Comparison of ENCODE assay signal across 31 cellular contexts in the genomic region with DNA sequence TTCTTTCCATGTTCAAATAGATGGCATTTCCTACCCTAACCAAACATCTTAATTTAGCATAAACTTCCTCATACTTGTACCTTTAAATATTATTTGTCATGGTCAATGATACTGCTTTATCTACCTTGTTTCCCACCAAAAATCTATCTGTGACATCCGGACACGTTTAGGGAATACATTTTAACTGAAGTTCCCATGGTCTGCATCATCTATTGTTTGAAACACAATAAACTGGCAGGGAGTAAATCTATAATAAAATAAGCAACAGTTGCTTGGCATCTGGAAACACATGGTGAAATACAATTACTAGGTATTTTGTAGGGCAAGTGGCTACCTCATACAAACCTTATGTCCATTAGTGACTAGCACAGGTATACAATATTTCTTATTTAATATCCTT.
"Had no signal": no experiment of that assay in that cellular context is flagged by ENCODE, and none has a peak within 500 bp of the region (broad histone marks: within the 10 kb centered on the region; RNA-seq: fewer than 3 reads in every experiment).

No MANE protein-coding gene starts in this region.

- H3K4me2 ChIP-seq: neural progenitor cell had no signal

- H3K9me3 ChIP-seq: lower lobe of right lung, neutrophil, ovary, uterus had no signal

- FAIRE-seq: keratinocyte had no signal

- H3K4me1 ChIP-seq: lower lobe of right lung, neural progenitor cell, tibial nerve, uterus had no signal

- H3K4me1 Mint-ChIP-seq: mesothelial cell of epicardium; naive B cell; natural killer cell; nephron progenitor cell; stimulated activated effector memory CD8-positive, alpha-beta T cell treated with anti-CD3 and anti-CD28 coated beads, Interleukin-12 subunit alpha, Interleukin-12 subunit beta, amount 100 ng/mL, for 72 hours had no signal

- H3K27ac ChIP-seq: lower lobe of right lung, neural progenitor cell, neutrophil, ovary, skin epidermis, tibial nerve, uterus had no signal

- H3K4me3 Mint-ChIP-seq: mesothelial cell of epicardium; naive B cell; natural killer cell; nephron progenitor cell; neural progenitor cell; stimulated activated effector memory CD8-positive, alpha-beta T cell treated with anti-CD3 and anti-CD28 coated beads, Interleukin-12 subunit alpha, Interleukin-12 subunit beta, amount 100 ng/mL, for 72 hours; stimulated activated naive CD8-positive, alpha-beta T cell treated with anti-CD3 and anti-CD28 coated beads, Interleukin-15, Interleukin-2, amounts not matched to agents 100 ng/mL and 50 ng/mL, for 24 hours; type B pancreatic cell had no signal

- DNase-seq: hippocampal formation; kidney glomerular epithelial cell; left cardiac atrium; lower lobe of right lung; mesendoderm; naive B cell; natural killer cell; nephron progenitor cell; occipital lobe; ovary; retina; right cardiac atrium; stimulated activated CD4-positive, alpha-beta T cell treated with anti-CD3 and anti-CD28 coated beads, Interleukin-12 subunit alpha, Interleukin-12 subunit beta, amount 100 ng/mL, for 4 hours; stimulated activated CD4-positive, alpha-beta T cell treated with anti-CD3 and anti-CD28 coated beads, Interleukin-15, amount 100 ng/mL, for 24 hours; stimulated activated CD4-positive, alpha-beta T cell treated with anti-CD3 and anti-CD28 coated beads, Interleukin-2, amount 100 ng/mL, for 24 hours; stimulated activated CD4-positive, alpha-beta T cell treated with anti-CD3 and anti-CD28 coated beads, Interleukin-4, amount 100 ng/mL, for 1 hour; stimulated activated naive CD4-positive, alpha-beta T cell; substantia nigra; uterus had no signal

- H3K36me3 ChIP-seq: lower lobe of right lung, neural progenitor cell, neutrophil, ovary, tibial nerve, uterus had no signal

- H3K9ac ChIP-seq: neural progenitor cell had no signal

- H3K4me3 ChIP-seq: lower lobe of right lung, neural progenitor cell, ovary, skin epidermis, tibial nerve, uterus had no signal

- H3K36me3 Mint-ChIP-seq: mesothelial cell of epicardium; naive B cell; natural killer cell; neural progenitor cell; stimulated activated effector memory CD8-positive, alpha-beta T cell treated with anti-CD3 and anti-CD28 coated beads, Interleukin-12 subunit alpha, Interleukin-12 subunit beta, amount 100 ng/mL, for 72 hours; type B pancreatic cell had no signal

- H3K27me3 Mint-ChIP-seq: naive B cell; progenitor cell of endocrine pancreas; stimulated activated naive CD8-positive, alpha-beta T cell treated with anti-CD3 and anti-CD28 coated beads, Interleukin-15, Interleukin-2, amounts not matched to agents 100 ng/mL and 50 ng/mL, for 24 hours; type B pancreatic cell had no signal

- H3K27ac Mint-ChIP-seq: mesothelial cell of epicardium; naive B cell; natural killer cell; nephron progenitor cell; neural progenitor cell; progenitor cell of endocrine pancreas; stimulated activated effector memory CD8-positive, alpha-beta T cell treated with anti-CD3 and anti-CD28 coated beads, Interleukin-12 subunit alpha, Interleukin-12 subunit beta, amount 100 ng/mL, for 72 hours; stimulated activated naive CD8-positive, alpha-beta T cell treated with anti-CD3 and anti-CD28 coated beads, Interleukin-15, Interleukin-2, amounts not matched to agents 100 ng/mL and 50 ng/mL, for 24 hours; type B pancreatic cell had no signal

- H2AFZ ChIP-seq: neural progenitor cell had no signal

- ATAC-seq: left cardiac atrium; left lobe of liver; lower lobe of right lung; natural killer cell; right cardiac atrium; sciatic nerve; stimulated activated effector memory CD8-positive, alpha-beta T cell treated with anti-CD3 and anti-CD28 coated beads, Interleukin-12 subunit alpha, Interleukin-12 subunit beta, amount 100 ng/mL, for 72 hours had no signal

- H3K27me3 ChIP-seq: neural progenitor cell, neutrophil, ovary, tibial nerve, uterus had no signal
